In genomic region chr3:189588061-189588817, GRCh38 we compare ENCODE assay signal across 2 cellular contexts.
TF ChIP-seq lines count a peak whose summit lies in the region.

No MANE protein-coding gene starts in this region.

TF ChIP-seq in IMR-90, 13 proteins besides CTCF, POLR2A, EP300 and RAD21:
- TF ChIP-seq ELK1 (IDR thresholded peaks at IDR 0.05; ENCODE audit: borderline replicate concordance, low read depth, low read length) (no peak), NFE2L2 (IDR thresholded peaks at IDR 0.05; ENCODE audit: low read depth, low read length) (no peak), BHLHE40 (IDR thresholded peaks at IDR 0.05; ENCODE audit: low read depth, low read length) (no peak), RFX5 (IDR thresholded peaks at IDR 0.05; ENCODE audit: low read depth, low read length) (no peak), CHD1 (IDR thresholded peaks at IDR 0.05; ENCODE audit: low read depth, low read length) (no peak), FOS (IDR thresholded peaks at IDR 0.05; ENCODE audit: low read depth, low read length) (no peak), SMC3 (IDR thresholded peaks at IDR 0.05; ENCODE audit: low read depth, low read length) (no peak), CEBPB (IDR thresholded peaks at IDR 0.05; ENCODE audit: low read depth, low read length) (no peak), MAFK (IDR thresholded peaks at IDR 0.05; ENCODE audit: low read depth, low read length) (no peak), MAZ (IDR thresholded peaks at IDR 0.05; ENCODE audit: borderline replicate concordance, low read depth, low read length) (no peak), USF2 (IDR thresholded peaks at IDR 0.05; ENCODE audit: low read depth, low read length) (no peak)

TF ChIP-seq in GM23338, 12 proteins besides CTCF, POLR2A, EP300 and RAD21 (continued from another document):
- TF ChIP-seq EZH2 (IDR thresholded peaks at IDR 0.05; ENCODE audit: low read depth, unreplicated experiment) (no peak), STAT1 (IDR thresholded peaks at IDR 0.05; ENCODE audit: unreplicated experiment) (no peak), ZNF462 (CRISPR knock-in tag; IDR thresholded peaks at IDR 0.05) (no peak), EZH2phosphoT487 (IDR thresholded peaks at IDR 0.05; ENCODE audit: unreplicated experiment) (no peak), ZNF331 (CRISPR knock-in tag; IDR thresholded peaks at IDR 0.05; ENCODE audit: low read depth) (no peak), JUNB (IDR thresholded peaks at IDR 0.05; ENCODE audit: unreplicated experiment) (no peak), ETS1 (IDR thresholded peaks at IDR 0.05) (no peak), REST (IDR thresholded peaks at IDR 0.05; ENCODE audit: unreplicated experiment) (no peak), NANOG (IDR thresholded peaks at IDR 0.05; ENCODE audit: borderline replicate concordance) (no peak), POLR2AphosphoS5 (IDR thresholded peaks at IDR 0.05; ENCODE audit: low read depth) (no peak)
